Comparison of ENCODE assay signal across 8 cellular contexts in genomic region chr6:43052225-43052841, GRCh38. TPM values are rescaled to one million over a fixed set of nuclear protein-coding genes. Genes with fewer than 3 reads are reported as not detected.
A peak's percentile ranks its signal among the peaks of the same experiment; 100 is the strongest.
DNase-seq lines count a peak whose midpoint lies in the region; ATAC-seq and TF ChIP-seq lines count a peak whose summit lies in the region.

No MANE protein-coding gene starts in this region.

- H3K27ac ChIP-seq in BLaER1 (0 out of 2 replicates have a peak overlapping the region, but pooled peaks have one; percentile 90), MM.1S (ENCODE audit: low read length) (no peak overlapping the region), dorsolateral prefrontal cortex (peak overlapping the region in 11 of 59 donors; percentile 8 to 92 (median 88))

- ATAC-seq in GM18502 (IDR thresholded peaks at IDR 0.05; ENCODE audit: poor library complexity, unreplicated experiment) = no peak

- no peaks in the 10 kb centered on the region for H3K9me2 ChIP-seq in MM.1S (replicated peaks; ENCODE audit: insufficient read depth, low read length)

- H2AFZ ChIP-seq in MM.1S (ENCODE audit: low read length) = no peak overlapping the region

- H3K4me2 ChIP-seq in BLaER1 (peak overlapping the region; percentile 91), MM.1S (ENCODE audit: low read depth, low read length) (peak overlapping the region; percentile 85; the same call in 1 of the 2 replicates)

- H3K9me3 ChIP-seq in BLaER1 (no peaks in the 10 kb centered on the region), MM.1S (replicated peaks; ENCODE audit: insufficient read depth, low read length) (no peaks in the 10 kb centered on the region)

- H3K27me3 ChIP-seq in BLaER1 = no peaks in the 10 kb centered on the region
- no peaks in the 10 kb centered on the region for H3K27me3 ChIP-seq in MM.1S (replicated peaks; ENCODE audit: insufficient read depth, low read length)
- no peaks in the 10 kb centered on the region for H3K27me3 ChIP-seq in dorsolateral prefrontal cortex

- TF ChIP-seq CTCF in MM.1S (IDR thresholded peaks at IDR 0.05; ENCODE audit: low read length) = no peak
- no peak for TF ChIP-seq CTCF in neural crest cell (conservative IDR thresholded peaks at IDR 0.05)
- TF ChIP-seq CTCF in dorsolateral prefrontal cortex (IDR thresholded peaks at IDR 0.05 in 54 of 56, conservative IDR thresholded peaks at IDR 0.05 in 2 of 56; ENCODE audit: low read depth in 1 of 56, partially characterized antibody in 56 of 56) = no peak

- peaks cover 4% of the 10 kb centered on the region; the same call in 1 of the 2 replicates for H3F3A ChIP-seq in MM.1S (ENCODE audit: insufficient read depth, low read length)

- no peaks in the 10 kb centered on the region for H3K27me3 Mint-ChIP-seq in dendritic cell treated with granulocyte-macrophage colony-stimulating factor and Interleukin-4, amounts not matched to agents 40 ng/mL and 50 ng/mL, for 4 days
- H3K27me3 Mint-ChIP-seq in neural crest cell (ENCODE audit: low read depth) = no peaks in the 10 kb centered on the region

- H3K36me3 ChIP-seq in BLaER1 = peaks cover 63% of the 10 kb centered on the region
- no peaks in the 10 kb centered on the region for H3K36me3 ChIP-seq in MM.1S (replicated peaks; ENCODE audit: insufficient read depth, low read length)

- H3K4me3 ChIP-seq in BLaER1 = no peak overlapping the region
- H3K4me3 ChIP-seq in MM.1S (ENCODE audit: low read length) = no peak overlapping the region; the same call in 1 of the 2 replicates
- H3K4me3 ChIP-seq in dorsolateral prefrontal cortex = peak overlapping the region in 9 of 59 donors; percentile 63 to 84 (median 75)

- peak overlapping the region; percentile 94 for H3K4me3 Mint-ChIP-seq in dendritic cell treated with granulocyte-macrophage colony-stimulating factor and Interleukin-4, amounts not matched to agents 40 ng/mL and 50 ng/mL, for 4 days
- H3K4me3 Mint-ChIP-seq in neural crest cell = peak overlapping the region; percentile 94

- no peak for DNase-seq in MM.1S
- no peak for DNase-seq in neural crest cell (ENCODE audit: low read depth, low spot score)
- no peak for DNase-seq in NCI-H187 (lab: John Stamatoyannopoulos, UW)
- DNase-seq in stimulated activated CD4-positive, alpha-beta T cell treated with anti-CD3 and anti-CD28 coated beads, Interleukin-12 subunit alpha, Interleukin-12 subunit beta, amount 100 ng/mL, for 4 hours = no peak
- DNase-seq in dorsolateral prefrontal cortex = no peak

- peaks cover 37% of the 10 kb centered on the region for H3K4me1 Mint-ChIP-seq in dendritic cell treated with granulocyte-macrophage colony-stimulating factor and Interleukin-4, amounts not matched to agents 40 ng/mL and 50 ng/mL, for 4 days (ENCODE audit: low read depth)
- H3K4me1 Mint-ChIP-seq in neural crest cell = peaks cover 32% of the 10 kb centered on the region

- intact Hi-C loops in dendritic cell treated with granulocyte-macrophage colony-stimulating factor and Interleukin-4, amounts not matched to agents 40 ng/mL and 50 ng/mL, for 4 days (cut with micrococcal nuclease) = loop anchor here (10.0 kb wide), 1 partner anchor 68 kb away; the partner anchor contains the start of gene PPP2R5D
- intact Hi-C loops in dorsolateral prefrontal cortex (cut with DNase I) = loop anchor here in 1 of 2 donors (10.0 kb wide), 1 partner anchor 148 kb away; no protein-coding TSS in a partner anchor

- H3K9ac ChIP-seq in BLaER1 = peak overlapping the region; percentile 88
- no peak overlapping the region for H3K9ac ChIP-seq in MM.1S (ENCODE audit: low read length)

- H3K4me1 ChIP-seq in BLaER1 (peaks cover 24% of the 10 kb centered on the region), MM.1S (ENCODE audit: low read length) (0 out of 2 replicates have a peak, but pooled peaks cover 10% of the 10 kb centered on the region)

- H4K20me1 ChIP-seq in BLaER1 (no peaks in the 10 kb centered on the region), MM.1S (ENCODE audit: insufficient read depth, low read length) (no peaks in the 10 kb centered on the region)

- H3K36me3 Mint-ChIP-seq in dendritic cell treated with granulocyte-macrophage colony-stimulating factor and Interleukin-4, amounts not matched to agents 40 ng/mL and 50 ng/mL, for 4 days (ENCODE audit: low read depth) = peaks cover 75% of the 10 kb centered on the region
- H3K36me3 Mint-ChIP-seq in neural crest cell (ENCODE audit: low read depth) = peaks cover 9% of the 10 kb centered on the region

- no peaks in the 10 kb centered on the region for H3K9me3 Mint-ChIP-seq in dendritic cell treated with granulocyte-macrophage colony-stimulating factor and Interleukin-4, amounts not matched to agents 40 ng/mL and 50 ng/mL, for 4 days
- H3K9me3 Mint-ChIP-seq in neural crest cell = no peaks in the 10 kb centered on the region

- peak overlapping the region; percentile 95 for H3K27ac Mint-ChIP-seq in dendritic cell treated with granulocyte-macrophage colony-stimulating factor and Interleukin-4, amounts not matched to agents 40 ng/mL and 50 ng/mL, for 4 days
- H3K27ac Mint-ChIP-seq in neural crest cell (ENCODE audit: unreplicated experiment) = peak overlapping the region; percentile 31

- peaks cover 16% of the 10 kb centered on the region for H3K79me2 ChIP-seq in MM.1S (ENCODE audit: low read length)

RNA-seq across cellular contexts. Expression of gene CUL7, which starts 1.3 kb away (rescaled TPM):
- 40.6 and 42.9 TPM in 2 replicates for total RNA-seq in neural crest cell
- total RNA-seq in dorsolateral prefrontal cortex = 10 to 100 TPM in 119 of 120 experiments, 1 to 10 TPM in 1; 9.9 to 23.3 (median 17.8) TPM

RNA-seq across cellular contexts. Expression of gene MRPL2, which starts 6.9 kb away (rescaled TPM):
- total RNA-seq in neural crest cell (45.7 and 56.8 TPM in 2 replicates), dorsolateral prefrontal cortex (10 to 100 TPM; 30.1 to 96.7 (median 58.0) TPM)

RNA-seq across cellular contexts. Expression of gene KLC4, which starts 7.1 kb away (rescaled TPM):
- total RNA-seq in neural crest cell = 16.7 and 20.3 TPM in 2 replicates
- total RNA-seq in dorsolateral prefrontal cortex = 10 to 100 TPM; 39.5 to 88.4 (median 59.1) TPM

RNA-seq across cellular contexts. Expression of gene PTK7, which starts 23.8 kb away (rescaled TPM):
- total RNA-seq in neural crest cell = 101 and 106 TPM in 2 replicates
- 10 to 100 TPM in 100 of 120 experiments, 1 to 10 TPM in 20; 5.8 to 26.2 (median 13.0) TPM for total RNA-seq in dorsolateral prefrontal cortex

RNA-seq across cellular contexts. Expression of gene RRP36, which starts 30.9 kb away (rescaled TPM):
- total RNA-seq in neural crest cell = 89.1 and 93.4 TPM in 2 replicates
- 10 to 100 TPM; 17.1 to 44.4 (median 35.3) TPM for total RNA-seq in dorsolateral prefrontal cortex
